ENCODE assay signal across 2 cellular contexts in the genomic region with DNA sequence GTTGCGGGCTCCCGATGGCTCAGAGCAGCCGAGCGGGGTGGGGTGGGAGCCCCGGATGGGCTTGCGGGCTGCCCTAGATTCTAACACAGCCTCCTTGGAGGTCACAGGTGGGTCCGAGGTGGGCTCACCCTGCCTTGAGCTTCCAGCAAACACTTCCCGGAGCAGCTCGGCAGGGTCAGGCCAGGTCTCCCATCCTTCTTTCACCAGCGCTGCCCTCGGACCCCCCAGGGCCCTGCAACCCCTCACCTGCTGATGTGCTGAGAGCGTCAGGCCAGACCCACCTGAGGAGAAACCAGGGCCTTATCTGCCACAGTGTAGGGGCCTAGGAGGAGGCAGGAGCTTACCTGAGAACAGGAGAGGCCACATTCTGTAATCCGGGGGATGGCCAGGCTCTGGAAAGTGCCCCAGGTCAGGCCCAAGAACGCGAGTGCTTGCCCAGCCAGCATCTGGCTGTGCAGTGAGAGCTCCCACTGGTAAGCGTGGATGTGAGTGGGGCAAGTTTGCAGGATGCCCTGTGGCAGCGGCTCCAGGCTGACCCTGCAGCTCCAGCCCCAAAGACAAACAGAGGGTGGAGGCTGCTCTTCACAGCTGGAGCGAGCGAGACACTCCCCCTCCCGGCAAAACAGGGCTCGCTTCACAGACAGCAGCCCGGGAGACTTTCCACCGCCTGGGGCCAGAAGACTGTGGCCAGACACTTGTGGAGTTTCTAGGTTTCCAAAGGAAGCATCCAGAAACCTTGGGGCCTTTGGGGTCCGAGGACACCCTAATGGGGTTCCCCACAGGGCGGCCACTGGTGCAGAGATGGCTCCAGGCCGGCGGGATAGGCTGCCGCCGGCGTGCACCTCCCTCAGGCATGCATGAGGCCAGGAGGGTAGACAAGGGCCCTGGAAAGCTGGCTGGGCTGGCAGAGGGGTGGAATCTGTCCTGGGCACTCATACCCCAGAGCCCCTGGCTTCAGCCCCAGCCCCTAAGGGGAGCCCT.
TF ChIP-seq lines count a peak whose summit lies in the region.

A gene (minus strand): TSS at position 565 of the 981 bp plus-strand sequence. CDS start 119 bp downstream, at position 446.

TF ChIP-seq in GM12891, 5 proteins besides CTCF, POLR2A, EP300 and RAD21:
- no peak for TF ChIP-seq PAX5 (IDR thresholded peaks at IDR 0.05; ENCODE audit: insufficient read depth, low read length, severe bottlenecking)
- TF ChIP-seq POLR2AphosphoS5 (IDR thresholded peaks at IDR 0.05; ENCODE audit: low read depth, low read length), result no peak
- no peak for TF ChIP-seq POU2F2 (IDR thresholded peaks at IDR 0.05; ENCODE audit: low read depth, low read length)
- TF ChIP-seq TAF1 (IDR thresholded peaks at IDR 0.05; ENCODE audit: low read depth, low read length), result no peak

TF ChIP-seq in K562, 482 proteins besides CTCF, POLR2A, EP300 and RAD21:
- no peak for TF ChIP-seq KDM4B (IDR thresholded peaks at IDR 0.05; ENCODE audit: borderline replicate concordance in 2 of 2, low read depth in 1 of 2)
- peak; percentile 82 for TF ChIP-seq ZFP36 (IDR thresholded peaks at IDR 0.05; ENCODE audit: low read depth, low read length, partially characterized antibody)
- TF ChIP-seq, protein P1, sequence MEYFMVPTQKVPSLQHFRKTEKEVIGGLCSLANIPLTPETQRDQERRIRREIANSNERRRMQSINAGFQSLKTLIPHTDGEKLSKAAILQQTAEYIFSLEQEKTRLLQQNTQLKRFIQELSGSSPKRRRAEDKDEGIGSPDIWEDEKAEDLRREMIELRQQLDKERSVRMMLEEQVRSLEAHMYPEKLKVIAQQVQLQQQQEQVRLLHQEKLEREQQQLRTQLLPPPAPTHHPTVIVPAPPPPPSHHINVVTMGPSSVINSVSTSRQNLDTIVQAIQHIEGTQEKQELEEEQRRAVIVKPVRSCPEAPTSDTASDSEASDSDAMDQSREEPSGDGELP (CRISPR knock-in tag; IDR thresholded peaks at IDR 0.05; ENCODE audit: borderline replicate concordance), result peak; percentile 82; the same call in 1 of the 2 replicates
